11 cellular contexts compared by ENCODE assay signal in the genomic region with DNA sequence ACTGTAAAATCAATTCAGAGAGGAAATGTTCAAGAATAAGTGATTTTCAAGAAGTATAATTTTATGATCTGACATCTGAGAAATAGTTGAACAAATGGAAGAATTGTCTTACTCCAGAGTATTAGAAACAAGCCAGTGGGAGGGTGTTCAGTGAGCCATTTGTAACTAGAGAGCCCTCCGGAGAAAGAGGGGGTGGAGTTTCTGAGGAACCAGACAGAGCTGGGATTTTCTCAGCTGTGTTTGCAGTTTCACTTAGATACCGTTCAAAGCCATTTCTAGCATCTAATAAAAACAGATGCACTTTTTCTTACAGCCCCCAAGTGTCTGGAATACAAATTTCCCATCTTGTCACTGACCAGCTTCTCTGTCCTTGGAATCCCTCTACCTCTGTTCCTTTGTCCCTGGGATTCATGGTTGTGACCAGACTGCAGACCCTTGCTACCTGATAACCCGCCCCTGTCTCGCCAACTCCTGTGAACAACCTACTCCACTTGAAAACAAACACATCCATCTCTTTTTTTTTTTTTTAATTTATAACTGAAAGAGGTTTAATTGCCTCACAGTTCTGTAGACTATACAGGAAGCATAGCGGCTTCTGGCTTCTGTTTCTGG.
DNase-seq lines count a peak whose midpoint lies in the region; ATAC-seq and TF ChIP-seq lines count a peak whose summit lies in the region.
"Had no signal": no experiment of that assay in that cellular context is flagged by ENCODE, and none has a peak within 500 bp of the region (broad histone marks: within the 10 kb centered on the region; RNA-seq: fewer than 3 reads in every experiment).

No MANE protein-coding gene starts in this region.

- H2AFZ ChIP-seq in SK-N-SH (ENCODE audit: low read depth): no peak overlapping the region

- H3K27me3 Mint-ChIP-seq in CD4-positive, CD25-positive, alpha-beta regulatory T cell: peaks cover 38% of the 10 kb centered on the region
- H3K27me3 Mint-ChIP-seq: activated naive CD8-positive, alpha-beta T cell had no signal

- POLR2A ChIA-PET in SK-N-SH (lab: Yijun Ruan, JAX): no interaction called here

- H3K9me3 ChIP-seq in CD4-positive, CD25-positive, alpha-beta regulatory T cell (ENCODE audit: control insufficient read depth in 2 of 2, low read length in 2 of 2): no peaks in the 10 kb centered on the region
- H3K9me3 ChIP-seq in SK-N-SH (no peaks in the 10 kb centered on the region), right atrium auricular region (no peaks in the 10 kb centered on the region)

- H4K20me1 ChIP-seq in SK-N-SH (ENCODE audit: insufficient read depth): no peaks in the 10 kb centered on the region

- ATAC-seq in CD4-positive, CD25-positive, alpha-beta regulatory T cell (ENCODE audit: low read depth in 2 of 2): no peak
- ATAC-seq in HG02852 (IDR thresholded peaks at IDR 0.05; ENCODE audit: unreplicated experiment): peak; percentile 50
- ATAC-seq in HG02759 (IDR thresholded peaks at IDR 0.05; ENCODE audit: unreplicated experiment): no peak

- peaks cover 16 to 32% (median 28%) of the 10 kb centered on the region in 4 donors for H3K4me1 Mint-ChIP-seq in CD4-positive, CD25-positive, alpha-beta regulatory T cell

- peak overlapping the region; percentile 45 to 59 (median 48) for H3K27ac Mint-ChIP-seq in CD4-positive, CD25-positive, alpha-beta regulatory T cell
- H3K27ac Mint-ChIP-seq: activated naive CD8-positive, alpha-beta T cell had no signal

- CTCF ChIA-PET in SK-N-SH (lab: Yijun Ruan, JAX): no interaction called here

- no peaks in the 10 kb centered on the region for H3K79me2 ChIP-seq in SK-N-SH (ENCODE audit: insufficient read depth)

- H3K27me3 ChIP-seq in CD4-positive, CD25-positive, alpha-beta regulatory T cell (ENCODE audit: control insufficient read depth, insufficient read depth, low read length): peaks cover 6% of the 10 kb centered on the region
- H3K27me3 ChIP-seq in SK-N-SH (ENCODE audit: insufficient read depth) (no peaks in the 10 kb centered on the region; the same call in 1 of the 2 replicates), right atrium auricular region (no peaks in the 10 kb centered on the region)

- TF ChIP-seq EP300 in SK-N-SH (IDR thresholded peaks at IDR 0.05; ENCODE audit: borderline replicate concordance in 1 of 2, low read depth in 1 of 2, low read length in 1 of 2): no peak

- no peak for DNase-seq in CD4-positive, CD25-positive, alpha-beta regulatory T cell
- peak; percentile 7 for DNase-seq in SK-N-SH
- peak; percentile 12 for DNase-seq in kidney tubule cell (ENCODE audit: low spot score)
- DNase-seq in HK-2 (ENCODE audit: unreplicated experiment): no peak
- no peak for DNase-seq in mesenteric fat pad (ENCODE audit: low spot score)
- DNase-seq in right atrium auricular region (ENCODE audit: low spot score): no peak
- DNase-seq: COR-L47, naive B cell had no signal

- H3K4me3 ChIP-seq in CD4-positive, CD25-positive, alpha-beta regulatory T cell (ENCODE audit: low read depth, low read length): no peak overlapping the region
- H3K4me3 ChIP-seq in SK-N-SH (ENCODE audit: low read depth in 2 of 2, low read length in 1 of 2) (no peak overlapping the region), right atrium auricular region (no peak overlapping the region)

- H3K27ac ChIP-seq in CD4-positive, CD25-positive, alpha-beta regulatory T cell (ENCODE audit: insufficient read depth, low read length, poor library complexity, severe bottlenecking): no peak overlapping the region
- H3K27ac ChIP-seq in SK-N-SH (ENCODE audit: low read depth in 2 of 2, low read length in 1 of 2) (no peak overlapping the region), right atrium auricular region (no peak overlapping the region)

- H3K36me3 ChIP-seq in CD4-positive, CD25-positive, alpha-beta regulatory T cell (ENCODE audit: control insufficient read depth, insufficient read depth, low read length): no peaks in the 10 kb centered on the region
- H3K36me3 ChIP-seq in SK-N-SH (replicated peaks in 1 of 2; ENCODE audit: control insufficient read depth in 1 of 2, insufficient read depth in 2 of 2, low read length in 1 of 2): no peaks in the 10 kb centered on the region
- no peaks in the 10 kb centered on the region for H3K36me3 ChIP-seq in right atrium auricular region

- H3K9ac ChIP-seq in SK-N-SH: no peak overlapping the region

- no peak for TF ChIP-seq RAD21 in SK-N-SH (IDR thresholded peaks at IDR 0.05; ENCODE audit: low read length)

- TF ChIP-seq CTCF in SK-N-SH (IDR thresholded peaks at IDR 0.05): no peak
- TF ChIP-seq CTCF in right atrium auricular region (IDR thresholded peaks at IDR 0.05): no peak

- no peaks in the 10 kb centered on the region for H3F3A ChIP-seq in SK-N-SH (replicated peaks; ENCODE audit: insufficient read depth)

- H3K4me2 ChIP-seq in SK-N-SH: no peak overlapping the region

- peaks cover 15% of the 10 kb centered on the region for H3K4me1 ChIP-seq in CD4-positive, CD25-positive, alpha-beta regulatory T cell (ENCODE audit: control insufficient read depth, insufficient read depth, low read length, poor library complexity, severe bottlenecking)
- H3K4me1 ChIP-seq in SK-N-SH (ENCODE audit: control insufficient read depth in 1 of 2, insufficient read depth in 2 of 2, low read depth in 1 of 2, low read length in 1 of 2): no peaks in the 10 kb centered on the region
- no peaks in the 10 kb centered on the region for H3K4me1 ChIP-seq in right atrium auricular region

- H3K9me3 Mint-ChIP-seq in CD4-positive, CD25-positive, alpha-beta regulatory T cell: peaks cover 0 to 2% (median 0%) of the 10 kb centered on the region in 7 donors

- H3K36me3 Mint-ChIP-seq in CD4-positive, CD25-positive, alpha-beta regulatory T cell: peaks cover 5% of the 10 kb centered on the region
- H3K36me3 Mint-ChIP-seq: activated naive CD8-positive, alpha-beta T cell; naive B cell had no signal

- no peak overlapping the region for H3K4me3 Mint-ChIP-seq in CD4-positive, CD25-positive, alpha-beta regulatory T cell
- H3K4me3 Mint-ChIP-seq: activated naive CD8-positive, alpha-beta T cell had no signal

- WGBS in SK-N-SH (ENCODE audit: low lambda C conversion rate): 68% methylated on average over 5 of the region's 5 CpGs

- H3K9me2 ChIP-seq in SK-N-SH: no peaks in the 10 kb centered on the region

TF ChIP-seq in SK-N-SH, 30 proteins besides CTCF, POLR2A, EP300 and RAD21:
- TF ChIP-seq RXRA (IDR thresholded peaks at IDR 0.05; ENCODE audit: borderline replicate concordance, low read depth) (no peak), TAF1 (IDR thresholded peaks at IDR 0.05; ENCODE audit: borderline replicate concordance, low read depth, low read length) (no peak), MXI1 (IDR thresholded peaks at IDR 0.05; ENCODE audit: low read depth, low read length) (no peak), GATA2 (CRISPR knock-in tag; IDR thresholded peaks at IDR 0.05) (no peak), NFIC (IDR thresholded peaks at IDR 0.05; ENCODE audit: borderline replicate concordance) (no peak), ELF1 (IDR thresholded peaks at IDR 0.05) (no peak)
- TF ChIP-seq, protein P1, sequence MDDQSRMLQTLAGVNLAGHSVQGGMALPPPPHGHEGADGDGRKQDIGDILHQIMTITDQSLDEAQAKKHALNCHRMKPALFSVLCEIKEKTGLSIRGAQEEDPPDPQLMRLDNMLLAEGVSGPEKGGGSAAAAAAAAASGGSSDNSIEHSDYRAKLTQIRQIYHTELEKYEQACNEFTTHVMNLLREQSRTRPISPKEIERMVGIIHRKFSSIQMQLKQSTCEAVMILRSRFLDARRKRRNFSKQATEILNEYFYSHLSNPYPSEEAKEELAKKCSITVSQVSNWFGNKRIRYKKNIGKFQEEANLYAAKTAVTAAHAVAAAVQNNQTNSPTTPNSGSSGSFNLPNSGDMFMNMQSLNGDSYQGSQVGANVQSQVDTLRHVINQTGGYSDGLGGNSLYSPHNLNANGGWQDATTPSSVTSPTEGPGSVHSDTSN (IDR thresholded peaks at IDR 0.05): no peak

Comparison
In these comparisons a context has a peak if more than half of its experiments do, and no peak if none do; other contexts are left out.
1. DNase-seq: peak in SK-N-SH (single experiment) and kidney tubule cell (single experiment); none in CD4-positive, CD25-positive, alpha-beta regulatory T cell (0 of 3), HK-2 (single experiment), mesenteric fat pad (single experiment) and right atrium auricular region (single experiment).